Comparison of ENCODE assay signal across 32 cellular contexts in genomic region chr2:71446505-71446904, GRCh38. TPM values are rescaled to one million over a fixed set of nuclear protein-coding genes. Genes with fewer than 3 reads are reported as not detected.
DNase-seq lines count a peak whose midpoint lies in the region; ATAC-seq and TF ChIP-seq lines count a peak whose summit lies in the region.
"Had no signal": no experiment of that assay in that cellular context is flagged by ENCODE, and none has a peak within 500 bp of the region (broad histone marks: within the 10 kb centered on the region; RNA-seq: fewer than 3 reads in every experiment).

No MANE protein-coding gene starts in this region.

- ATAC-seq in psoas muscle, result no peak
- ATAC-seq in HG03457 (IDR thresholded peaks at IDR 0.05; ENCODE audit: unreplicated experiment), result no peak
- ATAC-seq: CD8-positive, alpha-beta T cell had no signal

- WGBS in esophagus muscularis mucosa, result 93% methylated on average over 1 of the region's 1 CpG
- WGBS in psoas muscle, 3 donors, result 40 to 68% (median 50%) methylated on average over 1 of the region's 1 CpG
- 95 to 100% (median 97%) methylated on average over 1 of the region's 1 CpG for WGBS in adrenal gland, 4 donors

- no peaks in the 10 kb centered on the region for H3K9me3 ChIP-seq in HEK293 (ENCODE audit: control insufficient read depth, insufficient read depth, low read depth, low read length)
- H3K9me3 ChIP-seq in esophagus muscularis mucosa, result no peaks in the 10 kb centered on the region
- H3K9me3 ChIP-seq in neutrophil, result no peaks in the 10 kb centered on the region
- H3K9me3 ChIP-seq in psoas muscle, result no peaks in the 10 kb centered on the region
- H3K9me3 ChIP-seq in adrenal gland (replicated peaks in 1 of 3), result no peaks in the 10 kb centered on the region
- H3K9me3 ChIP-seq: A549; BE2C; BLaER1; BLaER1 treated with 17β-estradiol and CSF1 and Interleukin-3, amounts not matched to agents 10 nM and 100 nM; Caco-2 had no signal

- POLR2A ChIA-PET in HEK293 (lab: Yijun Ruan, JAX), result no interaction called here

- TF ChIP-seq CTCF in HEK293 (tag by site-specific recombination; IDR thresholded peaks at IDR 0.05) (no peak), esophagus muscularis mucosa (IDR thresholded peaks at IDR 0.05) (no peak), neutrophil (IDR thresholded peaks at IDR 0.05) (no peak), psoas muscle (IDR thresholded peaks at IDR 0.05) (no peak), adrenal gland (IDR thresholded peaks at IDR 0.05) (no peak)

- H3K27ac ChIP-seq in HEK293 (ENCODE audit: extremely low read depth, low read depth, low read length) (no peak overlapping the region), esophagus muscularis mucosa (replicated peaks in 1 of 4) (no peak overlapping the region), neutrophil (peak overlapping the region; percentile 88), psoas muscle (peak overlapping the region; percentile 30), adrenal gland (no peak overlapping the region)
- H3K27ac ChIP-seq: 22Rv1, A549, BLaER1, C4-2B had no signal

- H3K4me3 ChIP-seq in HEK293 (ENCODE audit: low read depth, low read length), result no peak overlapping the region
- no peak overlapping the region for H3K4me3 ChIP-seq in esophagus muscularis mucosa
- no peak overlapping the region for H3K4me3 ChIP-seq in neutrophil (ENCODE audit: low read depth in 1 of 2, low read length in 1 of 2)
- no peak overlapping the region for H3K4me3 ChIP-seq in psoas muscle
- no peak overlapping the region for H3K4me3 ChIP-seq in adrenal gland
- H3K4me3 ChIP-seq: A549; BLaER1; BLaER1 treated with 17β-estradiol and CSF1 and Interleukin-3, amounts not matched to agents 10 nM and 100 nM had no signal

- CTCF ChIA-PET in HEK293 (lab: Yijun Ruan, JAX), result interaction anchor here (1.1 to 1.4 kb wide), 2 partner anchors 147 to 291 kb away, joined by 4 read pairs; no protein-coding TSS in a partner anchor

- TF ChIP-seq EP300 in esophagus muscularis mucosa (IDR thresholded peaks at IDR 0.05), result no peak

- no peaks in the 10 kb centered on the region for H3K27me3 ChIP-seq in esophagus muscularis mucosa
- H3K27me3 ChIP-seq in neutrophil, result no peaks in the 10 kb centered on the region
- H3K27me3 ChIP-seq in psoas muscle (ENCODE audit: insufficient read depth in 3 of 3, low read length in 2 of 3), result no peaks in the 10 kb centered on the region
- H3K27me3 ChIP-seq in adrenal gland, result no peaks in the 10 kb centered on the region
- H3K27me3 ChIP-seq: BE2C; BLaER1; BLaER1 treated with 17β-estradiol and CSF1 and Interleukin-3, amounts not matched to agents 10 nM and 100 nM had no signal

- peaks cover 0 to under 1% of the 10 kb centered on the region in 2 experiments; a peak in 1 of 3 replicates for H3K36me3 ChIP-seq in HEK293 (ENCODE audit: control insufficient read depth in 2 of 2, insufficient read depth in 1 of 2, low read length in 2 of 2)
- H3K36me3 ChIP-seq in esophagus muscularis mucosa, result peaks cover 0 to 19% (median 0%) of the 10 kb centered on the region in 4 donors
- no peaks in the 10 kb centered on the region for H3K36me3 ChIP-seq in neutrophil
- H3K36me3 ChIP-seq in psoas muscle (ENCODE audit: insufficient read depth in 1 of 2, low read depth in 1 of 2), result peaks cover 0 to 11% of the 10 kb centered on the region in 2 donors
- no peaks in the 10 kb centered on the region for H3K36me3 ChIP-seq in adrenal gland (replicated peaks in 1 of 2)
- H3K36me3 ChIP-seq: BE2C, BLaER1 had no signal

- TF ChIP-seq POLR2A in esophagus muscularis mucosa (IDR thresholded peaks at IDR 0.05; ENCODE audit: low read depth), result no peak
- no peak for TF ChIP-seq POLR2A in adrenal gland (IDR thresholded peaks at IDR 0.05)

- intact Hi-C loops in esophagus muscularis mucosa (cut with DNase I) (no loop called here), psoas muscle (cut with DNase I) (loop anchor here in 1 of 2 donors (2.0 kb wide), 1 partner anchor 18 kb away; no protein-coding TSS in a partner anchor), adrenal gland (cut with DNase I) (no loop called here)

- H3K4me1 ChIP-seq in HEK293 (ENCODE audit: control insufficient read depth, insufficient read depth, low read length) (no peaks in the 10 kb centered on the region), esophagus muscularis mucosa (peaks cover 2 to 9% (median 7%) of the 10 kb centered on the region in 4 donors), neutrophil (ENCODE audit: control insufficient read depth in 1 of 2, insufficient read depth in 1 of 2, low read depth in 1 of 2, low read length in 1 of 2) (peaks cover 70 to 82% of the 10 kb centered on the region in 2 experiments), psoas muscle (peaks cover 17% of the 10 kb centered on the region), adrenal gland (replicated peaks in 1 of 2) (no peaks in the 10 kb centered on the region)
- H3K4me1 ChIP-seq: A549, BE2C, Caco-2 had no signal

- DNase-seq in esophagus muscularis mucosa (ENCODE audit: extremely low spot score) (peak; percentile 87), psoas muscle (no peak), DMS153 treated with DMSO at 0.1 percent for 48 hours (lab: John Stamatoyannopoulos, UW; ENCODE audit: unreplicated experiment) (no peak), SKM-1 treated with dmso at 0.1 percent for 144 hours (lab: John Stamatoyannopoulos, UW; ENCODE audit: unreplicated experiment) (no peak), adrenal gland (no peak)
- DNase-seq: 8988T; ACHN; BE2C; C1 segment of cervical spinal cord; Caco-2; Calu3; CD4-positive, alpha-beta memory T cell; CD4-positive, alpha-beta T cell; CD4-positive, CD25-positive, alpha-beta regulatory T cell; CD8-positive, alpha-beta memory T cell; CD8-positive, alpha-beta T cell; COR-L47; DMS 273 treated with DMSO at 0.1 percent for 48 hours; DMS153; DMS53; DMS79; DMS79 treated with DMSO at 0.1 percent for 48 hours; DND-41; EL had no signal

TF ChIP-seq in HEK293, 187 proteins besides CTCF, POLR2A, EP300 and RAD21:
- TF ChIP-seq ZNF175 (tag by site-specific recombination; IDR thresholded peaks at IDR 0.05) (no peak), ZNF214 (tag by site-specific recombination; IDR thresholded peaks at IDR 0.05; ENCODE audit: borderline replicate concordance) (peak; percentile 64; the same call in 1 of the 2 replicates)
TF ChIP-seq in HEK293: peak in this region for 1.

RNA-seq across cellular contexts. Expression of gene DYSF, which starts 6.9 kb away (rescaled TPM):
- total RNA-seq in esophagus muscularis mucosa (10 to 100 TPM; 17.4 to 40.7 (median 18.5) TPM), psoas muscle (100 to 1,000 TPM; 109 to 208 (median 118) TPM), adrenal gland (10 to 100 TPM in 7 of 8 donors, 1 to 10 TPM in 1; 8.4 to 22.4 (median 19.8) TPM)
- polyA plus RNA-seq in psoas muscle (10 to 100 TPM; 38.3 to 67.1 (median 55.8) TPM), adrenal gland (10 to 100 TPM in 1 of 3 donors, 1 to 10 TPM in 2; 5.7 to 15.9 (median 6.5) TPM)
- polyA plus RNA-seq: CD4-positive, alpha-beta memory T cell had no signal

Comparison
In these comparisons a context has a peak if more than half of its experiments do, and no peak if none do; other contexts are left out.
1. H3K27ac ChIP-seq: peak in neutrophil (single experiment) and psoas muscle (single experiment); none in HEK293 (single experiment), esophagus muscularis mucosa (0 of 4) and adrenal gland (0 of 5).